In the genomic region with DNA sequence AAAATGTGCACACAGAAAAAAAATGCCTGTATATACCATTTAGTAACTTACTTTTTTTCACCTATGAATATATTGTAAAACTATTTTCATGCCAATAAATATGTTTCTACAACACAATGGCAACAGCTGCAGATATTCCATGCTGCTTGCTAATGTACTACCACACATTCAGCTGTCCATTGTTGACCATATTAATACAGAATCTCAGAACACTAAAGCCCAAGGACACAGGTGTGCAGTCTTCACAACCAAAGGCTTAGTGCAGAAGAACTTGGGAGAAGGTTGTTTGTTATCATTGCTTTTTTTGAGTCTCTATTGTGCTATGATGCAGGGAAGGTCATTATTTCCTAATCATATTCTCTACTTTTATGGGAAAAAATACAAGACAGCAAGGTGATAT, we compare ENCODE assay signal across 25 cellular contexts.
"Had no signal": no experiment of that assay in that cellular context is flagged by ENCODE, and none has a peak within 500 bp of the region (broad histone marks: within the 10 kb centered on the region; RNA-seq: fewer than 3 reads in every experiment).

No MANE protein-coding gene starts in this region.

- H3K4me3 ChIP-seq: neural progenitor cell, ovary, psoas muscle, right lobe of liver, sigmoid colon, stomach, thoracic aorta, thyroid gland, tibial nerve, upper lobe of left lung, vagina had no signal

- ATAC-seq: naive thymus-derived CD4-positive, alpha-beta T cell; natural killer cell; psoas muscle; right cardiac atrium; right lobe of liver; stimulated activated effector memory CD8-positive, alpha-beta T cell treated with anti-CD3 and anti-CD28 coated beads, Interleukin-12 subunit alpha, Interleukin-12 subunit beta, amount 100 ng/mL, for 72 hours; stimulated activated naive B cell treated with anti-CD40 and anti-IgM and Interleukin-4, amounts not matched to agents 10 μg/mL and 1 μg/mL and 100 μg/mL, for 72 hours had no signal

- DNase-seq: naive thymus-derived CD4-positive, alpha-beta T cell; natural killer cell; occipital lobe; ovary; posterior cingulate gyrus; psoas muscle; right cardiac atrium; right lobe of liver; sigmoid colon; small intestine; stimulated activated CD4-positive, alpha-beta T cell treated with anti-CD3 and anti-CD28 coated beads, Interleukin-15, amount 100 ng/mL, for 24 hours; stimulated activated CD4-positive, alpha-beta T cell treated with anti-CD3 and anti-CD28 coated beads, Interleukin-2, amount 100 ng/mL, for 24 hours; stimulated activated CD4-positive, alpha-beta T cell treated with anti-CD3 and anti-CD28 coated beads, Interleukin-2, amount 100 ng/mL, for 48 hours; stimulated activated CD4-positive, alpha-beta T cell treated with anti-CD3 and anti-CD28 coated beads, Interleukin-4, amount 100 ng/mL, for 24 hours; stimulated activated naive B cell treated with anti-CD40 and anti-IgM and Interleukin-4, amounts not matched to agents 10 μg/mL and 1 μg/mL and 100 μg/mL, for 72 hours; stimulated activated naive CD4-positive, alpha-beta T cell treated with Interleukin-2 at 50 U/mL for 16 hours; stomach; thyroid gland; trophoblast cell; upper lobe of left lung had no signal
